In genomic region chr1:205750683-205751651, GRCh38 we compare ENCODE assay signal across 8 cellular contexts. TPM values are rescaled to one million over a fixed set of nuclear protein-coding genes. Genes with fewer than 3 reads are reported as not detected.
DNase-seq lines count a peak whose midpoint lies in the region; ATAC-seq and TF ChIP-seq lines count a peak whose summit lies in the region.

No MANE protein-coding gene starts in this region.

- H3K4me1 ChIP-seq in HUES64 (ENCODE audit: insufficient read depth, low read length): peaks cover 21% of the 10 kb centered on the region
- peaks cover 0 to 21% of the 10 kb centered on the region in 2 donors for H3K4me1 ChIP-seq in ascending aorta
- peaks cover 0 to 29% (median 13%) of the 10 kb centered on the region in 4 donors for H3K4me1 ChIP-seq in right lobe of liver
- H3K4me1 ChIP-seq in urinary bladder (ENCODE audit: insufficient read depth): no peaks in the 10 kb centered on the region

- H3K36me3 ChIP-seq in HUES64 (ENCODE audit: insufficient read depth, low read length) (peaks cover 20% of the 10 kb centered on the region), ascending aorta (no peaks in the 10 kb centered on the region), right lobe of liver (no peaks in the 10 kb centered on the region), urinary bladder (ENCODE audit: insufficient read depth) (no peaks in the 10 kb centered on the region)

- no peak for ATAC-seq in right lobe of liver
- no peak for ATAC-seq in HG03039 (IDR thresholded peaks at IDR 0.05; ENCODE audit: unreplicated experiment)

- WGBS in HUES64: 80% methylated on average over 14 of the region's 14 CpGs
- WGBS in right lobe of liver (ENCODE audit: insufficient coverage, low coverage, low lambda C conversion rate, missing lambda C conversion rate): 70% methylated on average over 12 of the region's 14 CpGs
- WGBS in urinary bladder: 77% methylated on average over 14 of the region's 14 CpGs

- intact Hi-C loops in ascending aorta (cut with DNase I): loop anchor here (1.0 kb wide), 1 partner anchor 24 kb away; the partner anchor contains the start of gene RAB29
- intact Hi-C loops in right lobe of liver (cut with DNase I): no loop called here

- H3K27ac ChIP-seq in C4-2B: peak overlapping the region; percentile 92
- H3K27ac ChIP-seq in HUES64 (ENCODE audit: low read depth, low read length): peak overlapping the region; percentile 87
- peak overlapping the region; percentile 99 for H3K27ac ChIP-seq in ascending aorta
- peak overlapping the region; percentile 90 to 93 (median 91) for H3K27ac ChIP-seq in right lobe of liver
- H3K27ac ChIP-seq in urinary bladder (ENCODE audit: low read depth): peak overlapping the region; percentile 78

- H3K9me3 ChIP-seq in HUES64 (ENCODE audit: insufficient read depth, low read depth, low read length) (no peaks in the 10 kb centered on the region), ascending aorta (no peaks in the 10 kb centered on the region), right lobe of liver (no peaks in the 10 kb centered on the region)

- no peak for DNase-seq in ascending aorta (ENCODE audit: low spot score in 2 of 2)
- DNase-seq in right lobe of liver: no peak
- no peak for DNase-seq in epidermal melanocyte (ENCODE audit: insufficient read length, low spot score)
- DNase-seq in GM20000 (ENCODE audit: low spot score): no peak

- peak overlapping the region; percentile 82 for H3K9ac ChIP-seq in HUES64 (ENCODE audit: low read depth, low read length)

- H3K4me3 ChIP-seq in HUES64 (ENCODE audit: low read length) (peak overlapping the region; percentile 90), ascending aorta (peak overlapping the region; percentile 88 to 92), right lobe of liver (peak overlapping the region; percentile 59 to 83 (median 67)), urinary bladder (ENCODE audit: low read depth, low read length) (peak overlapping the region; percentile 32)

- no peaks in the 10 kb centered on the region for H3K27me3 ChIP-seq in HUES64 (ENCODE audit: insufficient read depth, low read length)
- no peaks in the 10 kb centered on the region for H3K27me3 ChIP-seq in ascending aorta
- H3K27me3 ChIP-seq in right lobe of liver: no peaks in the 10 kb centered on the region

- TF ChIP-seq CTCF in C4-2B (conservative IDR thresholded peaks at IDR 0.05) (no peak), ascending aorta (IDR thresholded peaks at IDR 0.05) (no peak), right lobe of liver (IDR thresholded peaks at IDR 0.05) (no peak), GM20000 (IDR thresholded peaks at IDR 0.05; ENCODE audit: extremely low read depth, missing control alignments) (no peak)

- TF ChIP-seq POLR2A in right lobe of liver (IDR thresholded peaks at IDR 0.05): no peak

RNA-seq across cellular contexts. Expression of gene NUCKS1, which starts 1.0 kb away (rescaled TPM):
- 264 TPM for polyA plus RNA-seq in HUES64 (2013, experiment 1 of 2)
- 318 TPM for polyA plus RNA-seq in HUES64 (2013, experiment 2 of 2)
- total RNA-seq in ascending aorta (42.1 TPM), right lobe of liver (10 to 100 TPM; 32.8 to 91.1 (median 68.6) TPM), urinary bladder (287 TPM)
- 79.9 TPM for polyA plus RNA-seq in urinary bladder

RNA-seq across cellular contexts. Expression of gene RAB29, which starts 24.3 kb away (rescaled TPM):
- 6.5 TPM for polyA plus RNA-seq in HUES64 (2013, experiment 1 of 2)
- polyA plus RNA-seq in HUES64 (2013, experiment 2 of 2): 8.9 TPM
- total RNA-seq in ascending aorta (18.0 TPM), right lobe of liver (10 to 100 TPM; 16.4 to 26.8 (median 21.2) TPM), urinary bladder (5.1 TPM)
- 24.1 TPM for polyA plus RNA-seq in urinary bladder

Comparison
In these comparisons a context has a peak if more than half of its experiments do, and no peak if none do; other contexts are left out.
1. H3K4me3 ChIP-seq: peak in every context shown above with its lines; median percentile 90 in HUES64; 90 in ascending aorta; 67 in right lobe of liver; 32 in urinary bladder.